Comparison of ENCODE assay signal across 1 cellular context in the genomic region with DNA sequence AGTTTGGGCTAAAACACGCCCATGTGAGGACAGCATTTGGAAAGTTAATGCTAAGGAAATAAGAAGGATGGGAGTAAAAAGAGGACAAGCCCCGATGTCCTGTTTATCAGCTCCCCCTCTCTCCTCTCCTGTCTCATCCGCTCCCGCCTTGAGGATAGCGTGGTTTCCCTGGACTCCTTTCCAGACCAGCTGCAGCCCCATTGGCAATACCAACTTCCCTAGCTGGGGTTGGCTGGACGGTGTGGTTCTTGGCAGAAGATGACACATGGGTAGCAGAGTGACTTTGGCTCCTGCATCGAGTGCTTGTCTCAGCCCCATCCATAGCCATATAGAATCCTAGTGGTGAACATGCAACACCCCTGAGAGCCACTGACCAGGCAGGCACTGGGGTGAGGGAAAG.
TF ChIP-seq lines count a peak whose summit lies in the region.

No MANE protein-coding gene starts in this region.

TF ChIP-seq in HepG2, 621 proteins besides CTCF, POLR2A, EP300 and RAD21 (continued from another document):
- TF ChIP-seq, protein P1, sequence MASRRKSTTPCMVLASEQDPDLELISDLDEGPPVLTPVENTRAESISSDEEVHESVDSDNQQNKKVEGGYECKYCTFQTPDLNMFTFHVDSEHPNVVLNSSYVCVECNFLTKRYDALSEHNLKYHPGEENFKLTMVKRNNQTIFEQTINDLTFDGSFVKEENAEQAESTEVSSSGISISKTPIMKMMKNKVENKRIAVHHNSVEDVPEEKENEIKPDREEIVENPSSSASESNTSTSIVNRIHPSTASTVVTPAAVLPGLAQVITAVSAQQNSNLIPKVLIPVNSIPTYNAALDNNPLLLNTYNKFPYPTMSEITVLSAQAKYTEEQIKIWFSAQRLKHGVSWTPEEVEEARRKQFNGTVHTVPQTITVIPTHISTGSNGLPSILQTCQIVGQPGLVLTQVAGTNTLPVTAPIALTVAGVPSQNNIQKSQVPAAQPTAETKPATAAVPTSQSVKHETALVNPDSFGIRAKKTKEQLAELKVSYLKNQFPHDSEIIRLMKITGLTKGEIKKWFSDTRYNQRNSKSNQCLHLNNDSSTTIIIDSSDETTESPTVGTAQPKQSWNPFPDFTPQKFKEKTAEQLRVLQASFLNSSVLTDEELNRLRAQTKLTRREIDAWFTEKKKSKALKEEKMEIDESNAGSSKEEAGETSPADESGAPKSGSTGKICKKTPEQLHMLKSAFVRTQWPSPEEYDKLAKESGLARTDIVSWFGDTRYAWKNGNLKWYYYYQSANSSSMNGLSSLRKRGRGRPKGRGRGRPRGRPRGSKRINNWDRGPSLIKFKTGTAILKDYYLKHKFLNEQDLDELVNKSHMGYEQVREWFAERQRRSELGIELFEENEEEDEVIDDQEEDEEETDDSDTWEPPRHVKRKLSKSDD (CRISPR knock-in tag; IDR thresholded peaks at IDR 0.05; ENCODE audit: low read depth): no peak
